8 cellular contexts compared by ENCODE assay signal in the genomic region with DNA sequence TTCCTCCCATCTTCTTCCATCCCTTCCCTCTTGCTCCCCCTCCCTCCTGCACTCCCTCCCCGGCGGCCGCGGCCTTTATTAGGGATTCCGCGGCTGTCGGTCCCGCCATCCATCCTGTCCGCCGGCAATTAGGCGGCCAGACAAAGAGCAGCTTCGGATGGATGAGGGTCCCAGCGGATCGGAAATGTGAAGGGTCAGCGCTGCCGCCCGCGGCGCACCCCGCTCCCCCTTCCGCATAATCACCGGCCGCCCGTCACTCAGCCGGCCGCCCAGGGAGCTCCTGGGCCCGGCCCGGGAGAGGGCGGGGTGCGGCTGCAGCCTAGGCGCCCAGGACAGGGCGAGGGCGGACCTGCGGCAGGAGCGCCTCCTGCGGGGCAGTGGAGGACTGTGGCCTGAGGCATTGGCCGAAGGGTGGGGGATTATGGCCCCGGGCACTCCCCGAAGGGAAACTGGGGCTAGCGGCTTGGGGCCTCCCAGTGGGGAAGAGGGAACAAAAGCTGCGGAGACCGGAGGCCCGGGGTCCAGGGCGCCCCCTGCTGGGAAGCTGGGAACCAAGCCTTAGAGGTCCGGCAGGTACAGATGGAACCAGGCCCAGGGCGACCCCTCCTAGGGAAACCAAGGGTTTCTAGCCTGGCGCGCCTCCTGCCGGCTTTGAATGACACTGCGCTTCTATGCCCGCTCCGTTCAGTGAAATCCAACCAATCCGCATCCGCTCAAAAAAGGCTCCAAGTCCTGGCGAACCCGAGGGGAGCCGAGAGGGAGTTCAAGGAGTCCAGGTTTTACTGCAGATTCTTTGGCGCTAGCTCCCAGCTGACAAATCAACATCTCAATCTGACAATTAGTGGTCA. TPM values are rescaled to one million over a fixed set of nuclear protein-coding genes. Genes with fewer than 3 reads are reported as not detected.
DNase-seq lines count a peak whose midpoint lies in the region; ATAC-seq lines count a peak whose summit lies in the region.

No MANE protein-coding gene starts in this region.

- H3K27me3 Mint-ChIP-seq in activated CD8-positive, alpha-beta T cell treated with anti-CD3 and anti-CD28 coated beads, Interleukin-2, amount 10 ng/mL, durations not matched to agents 7 days and 5 days (ENCODE audit: low read depth) = peaks cover 88% of the 10 kb centered on the region

- no peak overlapping the region for H3K27ac Mint-ChIP-seq in activated CD8-positive, alpha-beta T cell treated with anti-CD3 and anti-CD28 coated beads, Interleukin-2, amount 10 ng/mL, durations not matched to agents 7 days and 5 days

- peak overlapping the region; percentile 34 for H3K4me3 Mint-ChIP-seq in activated CD8-positive, alpha-beta T cell treated with anti-CD3 and anti-CD28 coated beads, Interleukin-2, amount 10 ng/mL, durations not matched to agents 7 days and 5 days

- ATAC-seq in GM18520 (IDR thresholded peaks at IDR 0.05; ENCODE audit: unreplicated experiment) (peak; percentile 61), HG03432 (IDR thresholded peaks at IDR 0.05; ENCODE audit: unreplicated experiment) (peak; percentile 61)
- peak; percentile 73 for ATAC-seq in activated CD8-positive, alpha-beta T cell treated with anti-CD3 and anti-CD28 coated beads, Interleukin-2, amount 10 ng/mL, durations not matched to agents 7 days and 5 days

- H3K36me3 Mint-ChIP-seq in activated CD8-positive, alpha-beta T cell treated with anti-CD3 and anti-CD28 coated beads, Interleukin-2, amount 10 ng/mL, durations not matched to agents 7 days and 5 days (ENCODE audit: low read depth) = no peaks in the 10 kb centered on the region

- H3K9me3 Mint-ChIP-seq in activated CD8-positive, alpha-beta T cell treated with anti-CD3 and anti-CD28 coated beads, Interleukin-2, amount 10 ng/mL, durations not matched to agents 7 days and 5 days (ENCODE audit: insufficient read depth) = no peaks in the 10 kb centered on the region

- CTCF ChIA-PET in activated CD8-positive, alpha-beta T cell treated with anti-CD3 and anti-CD28 coated beads, Interleukin-2, amount 10 ng/mL, durations not matched to agents 7 days and 5 days (lab: Charles Lee) = interaction anchor here (0.9 to 3.8 kb wide), 32 partner anchors 8 to 280 kb away, joined by 3 to 56 read pairs (median 4); a partner anchor contains a TSS

- peaks cover 39% of the 10 kb centered on the region for H3K4me1 Mint-ChIP-seq in activated CD8-positive, alpha-beta T cell treated with anti-CD3 and anti-CD28 coated beads, Interleukin-2, amount 10 ng/mL, durations not matched to agents 7 days and 5 days (ENCODE audit: low read depth)

- DNase-seq in 8988T (peak; percentile 96), NCI-H748 (lab: John Stamatoyannopoulos, UW; ENCODE audit: unreplicated experiment) (peak; percentile 91), lung microvascular endothelial cell (ENCODE audit: low read depth in 2 of 2) (peak; percentile 71 to 77)
- peak; percentile 84 for DNase-seq in activated CD8-positive, alpha-beta T cell treated with anti-CD3 and anti-CD28 coated beads, Interleukin-2, amount 10 ng/mL, durations not matched to agents 7 days and 5 days
- DNase-seq in effector CD4-positive, alpha-beta T cell = peak; percentile 59
- peak; percentile 46 to 60 (median 47) for DNase-seq in stimulated activated CD4-positive, alpha-beta T cell treated with anti-CD3 and anti-CD28 coated beads, TNF-alpha, amount 100 ng/mL, for 4 hours (ENCODE audit: low read depth in 3 of 3)

- POLR2A ChIA-PET in activated CD8-positive, alpha-beta T cell treated with anti-CD3 and anti-CD28 coated beads, Interleukin-2, amount 10 ng/mL, durations not matched to agents 7 days and 5 days (lab: Charles Lee) = interaction anchor here (1.0 to 2.0 kb wide), 4 partner anchors 20 to 45 kb away, joined by 3 to 12 read pairs (median 5); a partner anchor contains a TSS

RNA-seq across cellular contexts. Expression of a gene that starts 4.4 kb away (rescaled TPM):
- under 1 TPM in 1 of 2 experiments, not detected in 1; 0.29 TPM for total RNA-seq in activated CD8-positive, alpha-beta T cell treated with anti-CD3 and anti-CD28 coated beads, Interleukin-2, amount 10 ng/mL, durations not matched to agents 7 days and 5 days
- 0.40 and 0.87 TPM in 2 replicates for total RNA-seq in lung microvascular endothelial cell

RNA-seq across cellular contexts. Expression of a gene that starts 5.3 kb away (rescaled TPM):
- total RNA-seq in activated CD8-positive, alpha-beta T cell treated with anti-CD3 and anti-CD28 coated beads, Interleukin-2, amount 10 ng/mL, durations not matched to agents 7 days and 5 days = not detected
- not detected in 2 replicates for total RNA-seq in lung microvascular endothelial cell

RNA-seq across cellular contexts. Expression of a gene that starts 19.2 kb away (rescaled TPM):
- total RNA-seq in activated CD8-positive, alpha-beta T cell treated with anti-CD3 and anti-CD28 coated beads, Interleukin-2, amount 10 ng/mL, durations not matched to agents 7 days and 5 days = 100 to 1,000 TPM; 107 to 111 TPM
- total RNA-seq in lung microvascular endothelial cell = 1.6 and 8.9 TPM in 2 replicates

RNA-seq across cellular contexts. Expression of a gene that starts 25.0 kb away (rescaled TPM):
- 10 to 100 TPM; 12.9 to 13.0 TPM for total RNA-seq in activated CD8-positive, alpha-beta T cell treated with anti-CD3 and anti-CD28 coated beads, Interleukin-2, amount 10 ng/mL, durations not matched to agents 7 days and 5 days
- total RNA-seq in lung microvascular endothelial cell = 11.7 and 18.3 TPM in 2 replicates

RNA-seq across cellular contexts. Expression of a gene that starts 47.3 kb away (rescaled TPM):
- not detected for total RNA-seq in activated CD8-positive, alpha-beta T cell treated with anti-CD3 and anti-CD28 coated beads, Interleukin-2, amount 10 ng/mL, durations not matched to agents 7 days and 5 days
- not detected in 2 replicates for total RNA-seq in lung microvascular endothelial cell

Comparison
In these comparisons a context has a peak if more than half of its experiments do, and no peak if none do; other contexts are left out.
1. Peak in every context shown above with its lines: DNase-seq and ATAC-seq.
2. RNA of a gene that starts 19.2 kb away (total RNA-seq): 107 to 111 TPM in activated CD8-positive, alpha-beta T cell treated with anti-CD3 and anti-CD28 coated beads, Interleukin-2, amount 10 ng/mL, durations not matched to agents 7 days and 5 days; 1.6 to 8.9 TPM in lung microvascular endothelial cell; every median in the first group is over 10 times any median in the second.